In genomic region chr17:59627770-59628171, GRCh38 we compare ENCODE assay signal across 10 cellular contexts. TPM values are rescaled to one million over a fixed set of nuclear protein-coding genes. Genes with fewer than 3 reads are reported as not detected.
DNase-seq lines count a peak whose midpoint lies in the region; ATAC-seq and TF ChIP-seq lines count a peak whose summit lies in the region.
"Had no signal": no experiment of that assay in that cellular context is flagged by ENCODE, and none has a peak within 500 bp of the region (broad histone marks: within the 10 kb centered on the region; RNA-seq: fewer than 3 reads in every experiment).

No MANE protein-coding gene starts in this region.

- H3K9me2 ChIP-seq in SK-N-SH = no peaks in the 10 kb centered on the region

- H3K9ac ChIP-seq in SK-N-SH = no peak overlapping the region

- no peaks in the 10 kb centered on the region for H3K27me3 Mint-ChIP-seq in CD4-positive, alpha-beta memory T cell
- H3K27me3 Mint-ChIP-seq in activated T-helper 17 cell treated with anti-CD3 and anti-CD28 coated beads, Interleukin-2, amount 50 U/mL, for 72 hours = no peaks in the 10 kb centered on the region
- no peaks in the 10 kb centered on the region for H3K27me3 Mint-ChIP-seq in naive B cell

- H3K9me3 ChIP-seq in CD4-positive, alpha-beta memory T cell (ENCODE audit: control insufficient read depth in 1 of 2, low read length in 2 of 2) = no peaks in the 10 kb centered on the region
- H3K9me3 ChIP-seq in suprapubic skin (no peaks in the 10 kb centered on the region), SK-N-SH (no peaks in the 10 kb centered on the region)

- TF ChIP-seq CTCF in suprapubic skin (IDR thresholded peaks at IDR 0.05) (no peak), SK-N-SH (IDR thresholded peaks at IDR 0.05) (no peak)

- 30% methylated on average over 2 of the region's 2 CpGs for WGBS in suprapubic skin
- WGBS in SK-N-SH (ENCODE audit: low lambda C conversion rate) = 74% methylated on average over 2 of the region's 2 CpGs

- peaks cover 7 to 29% of the 10 kb centered on the region in 2 donors for H3K36me3 Mint-ChIP-seq in CD4-positive, alpha-beta memory T cell
- peaks cover 71% of the 10 kb centered on the region for H3K36me3 Mint-ChIP-seq in activated T-helper 17 cell treated with anti-CD3 and anti-CD28 coated beads, Interleukin-2, amount 50 U/mL, for 72 hours (ENCODE audit: low read depth)
- peaks cover 0 to 7% of the 10 kb centered on the region in 2 donors for H3K36me3 Mint-ChIP-seq in naive B cell

- H4K20me1 ChIP-seq in SK-N-SH (ENCODE audit: insufficient read depth) = peaks cover 100% of the 10 kb centered on the region

- POLR2A ChIA-PET in CD4-positive, alpha-beta memory T cell (lab: Charles Lee; ENCODE audit: partially characterized antibody) = interaction anchor here (1.1 kb wide), 1 partner anchor 8 kb away, joined by 3 read pairs; the partner anchor contains the start of gene CLTC
- POLR2A ChIA-PET in SK-N-SH (lab: Yijun Ruan, JAX) = no interaction called here

- H3K4me1 Mint-ChIP-seq in CD4-positive, alpha-beta memory T cell = peaks cover 48 to 86% (median 69%) of the 10 kb centered on the region in 4 donors
- H3K4me1 Mint-ChIP-seq in activated T-helper 17 cell treated with anti-CD3 and anti-CD28 coated beads, Interleukin-2, amount 50 U/mL, for 72 hours = peaks cover 37% of the 10 kb centered on the region
- peaks cover 28 to 85% (median 55%) of the 10 kb centered on the region in 3 donors for H3K4me1 Mint-ChIP-seq in naive B cell

- H3K4me3 ChIP-seq in CD4-positive, alpha-beta memory T cell (ENCODE audit: low read length in 2 of 2) = no peak overlapping the region
- H3K4me3 ChIP-seq in suprapubic skin (no peak overlapping the region), SK-N-SH (ENCODE audit: low read depth in 2 of 2, low read length in 1 of 2) (no peak overlapping the region)

- H3K4me3 Mint-ChIP-seq in CD4-positive, alpha-beta memory T cell = peak overlapping the region in 3 of 8 donors; percentile 0 to 62 (median 0)
- peak overlapping the region; percentile 3 for H3K4me3 Mint-ChIP-seq in activated T-helper 17 cell treated with anti-CD3 and anti-CD28 coated beads, Interleukin-2, amount 50 U/mL, for 72 hours
- H3K4me3 Mint-ChIP-seq in naive B cell = peak overlapping the region; percentile 0 to 83 (median 48)

- H2AFZ ChIP-seq in SK-N-SH (ENCODE audit: low read depth) = no peak overlapping the region

- peaks cover 93% of the 10 kb centered on the region for H3K4me1 ChIP-seq in CD4-positive, alpha-beta memory T cell (ENCODE audit: insufficient read depth, low read length)
- H3K4me1 ChIP-seq in suprapubic skin (peaks cover 61% of the 10 kb centered on the region), SK-N-SH (ENCODE audit: control insufficient read depth in 1 of 2, insufficient read depth in 2 of 2, low read depth in 1 of 2, low read length in 1 of 2) (peaks cover 5 to 7% of the 10 kb centered on the region in 2 experiments; a peak in 2 of 4 replicates)

- CTCF ChIA-PET in CD4-positive, alpha-beta memory T cell (lab: Charles Lee; ENCODE audit: partially characterized antibody) = interaction anchor here (0.9 kb wide), 1 partner anchor 15 kb away, joined by 3 read pairs; no protein-coding TSS in a partner anchor
- CTCF ChIA-PET in SK-N-SH (lab: Yijun Ruan, JAX) = no interaction called here

- no peak for TF ChIP-seq POLR2A in suprapubic skin (IDR thresholded peaks at IDR 0.05)

- intact Hi-C loops in CD4-positive, alpha-beta memory T cell (cut with micrococcal nuclease) = no loop called here

- H3K27ac ChIP-seq in CD4-positive, alpha-beta memory T cell (ENCODE audit: low read depth, low read length) = no peak overlapping the region
- H3K27ac ChIP-seq in suprapubic skin = no peak overlapping the region
- no peak overlapping the region for H3K27ac ChIP-seq in SK-N-SH (ENCODE audit: low read depth in 2 of 2, low read length in 1 of 2)

- no peaks in the 10 kb centered on the region for H3K27me3 ChIP-seq in CD4-positive, alpha-beta memory T cell (ENCODE audit: insufficient read depth, low read length)
- H3K27me3 ChIP-seq in suprapubic skin = no peaks in the 10 kb centered on the region
- H3K27me3 ChIP-seq in SK-N-SH (ENCODE audit: insufficient read depth) = no peaks in the 10 kb centered on the region

- peak overlapping the region in 4 of 7 donors; percentile 12 to 60 (median 39) for H3K27ac Mint-ChIP-seq in CD4-positive, alpha-beta memory T cell
- H3K27ac Mint-ChIP-seq in activated T-helper 17 cell treated with anti-CD3 and anti-CD28 coated beads, Interleukin-2, amount 50 U/mL, for 72 hours = peak overlapping the region; percentile 11
- peak overlapping the region in 4 of 6 donors; percentile 0 to 79 (median 44) for H3K27ac Mint-ChIP-seq in naive B cell

- no peaks in the 10 kb centered on the region for H3K36me3 ChIP-seq in CD4-positive, alpha-beta memory T cell (ENCODE audit: insufficient read depth, low read length)
- no peaks in the 10 kb centered on the region for H3K36me3 ChIP-seq in suprapubic skin
- peaks cover 17 to 71% of the 10 kb centered on the region in 2 experiments for H3K36me3 ChIP-seq in SK-N-SH (replicated peaks in 1 of 2; ENCODE audit: control insufficient read depth in 1 of 2, insufficient read depth in 2 of 2, low read length in 1 of 2)

- H3K9me3 Mint-ChIP-seq in CD4-positive, alpha-beta memory T cell = no peaks in the 10 kb centered on the region
- no peaks in the 10 kb centered on the region for H3K9me3 Mint-ChIP-seq in activated T-helper 17 cell treated with anti-CD3 and anti-CD28 coated beads, Interleukin-2, amount 50 U/mL, for 72 hours
- no peaks in the 10 kb centered on the region for H3K9me3 Mint-ChIP-seq in naive B cell

- TF ChIP-seq EP300 in suprapubic skin (IDR thresholded peaks at IDR 0.05) (no peak), SK-N-SH (IDR thresholded peaks at IDR 0.05; ENCODE audit: borderline replicate concordance in 1 of 2, low read depth in 1 of 2, low read length in 1 of 2) (no peak)

- DNase-seq in CD4-positive, alpha-beta memory T cell = no peak
- DNase-seq in naive B cell = no peak
- no peak for DNase-seq in suprapubic skin (ENCODE audit: low spot score in 2 of 2)
- DNase-seq in UCSD-AML1 (lab: John Stamatoyannopoulos, UW; ENCODE audit: unreplicated experiment) = no peak
- DNase-seq in SK-N-SH = no peak
- no peak for DNase-seq in activated CD4-positive, alpha-beta T cell treated with anti-CD3 and anti-CD28 coated beads for 4 hours
- DNase-seq: NCI-H1105 treated with DMSO at 0.1 percent for 48 hours had no signal

- ATAC-seq in HG02973 (IDR thresholded peaks at IDR 0.05; ENCODE audit: unreplicated experiment) = peak; percentile 37
- ATAC-seq in activated T-helper 17 cell treated with anti-CD3 and anti-CD28 coated beads, Interleukin-2, amount 50 U/mL, for 72 hours (replicated peaks) = peak; percentile 35
- peak; percentile 52 to 62 for ATAC-seq in naive B cell (ENCODE audit: low read depth in 2 of 2)
- ATAC-seq: Panc1 had no signal

- H3K79me2 ChIP-seq in SK-N-SH (ENCODE audit: insufficient read depth) = peaks cover 100% of the 10 kb centered on the region

- no peaks in the 10 kb centered on the region for H3F3A ChIP-seq in SK-N-SH (replicated peaks; ENCODE audit: insufficient read depth)

- no peak for TF ChIP-seq RAD21 in SK-N-SH (IDR thresholded peaks at IDR 0.05; ENCODE audit: low read length)

- H3K4me2 ChIP-seq in SK-N-SH = no peak overlapping the region

TF ChIP-seq in SK-N-SH, 30 proteins besides CTCF, POLR2A, EP300 and RAD21 (continues in another document):
- TF ChIP-seq TEAD4 (IDR thresholded peaks at IDR 0.05; ENCODE audit: borderline replicate concordance, insufficient read depth) (no peak), RXRA (IDR thresholded peaks at IDR 0.05; ENCODE audit: borderline replicate concordance, low read depth) (no peak), NFIC (IDR thresholded peaks at IDR 0.05; ENCODE audit: borderline replicate concordance) (no peak), SMC3 (IDR thresholded peaks at IDR 0.05; ENCODE audit: low read depth, low read length) (no peak), GATA2 (CRISPR knock-in tag; IDR thresholded peaks at IDR 0.05) (no peak), RFX5 (IDR thresholded peaks at IDR 0.05; ENCODE audit: low read length) (no peak), TCF12 (IDR thresholded peaks at IDR 0.05) (no peak), IRF3 (IDR thresholded peaks at IDR 0.05; ENCODE audit: low read depth, low read length) (no peak), ZBTB33 (IDR thresholded peaks at IDR 0.05; ENCODE audit: borderline replicate concordance, low read depth) (no peak), FOXJ3 (CRISPR knock-in tag; IDR thresholded peaks at IDR 0.05) (no peak), JUND (IDR thresholded peaks at IDR 0.05) (no peak)

RNA-seq across cellular contexts. Expression of gene CLTC, which starts 8.1 kb away (rescaled TPM):
- 100 to 1,000 TPM; 115 to 118 TPM for total RNA-seq in CD4-positive, alpha-beta memory T cell
- 10 to 100 TPM; 27.0 to 54.2 TPM for polyA plus RNA-seq in CD4-positive, alpha-beta memory T cell
- 100 to 1,000 TPM; 162 to 200 TPM for total RNA-seq in activated T-helper 17 cell treated with anti-CD3 and anti-CD28 coated beads, Interleukin-2, amount 50 U/mL, for 72 hours
- polyA plus RNA-seq in naive B cell (ENCODE audit: low read depth in 6 of 6) (10 to 100 TPM; 15.5 to 46.8 (median 31.8) TPM), SK-N-SH (2012; rRNA removed) (160 and 217 TPM in 2 replicates)
- 100 to 1,000 TPM in 3 of 4 donors, 10 to 100 TPM in 1; 99.2 to 178 (median 152) TPM for total RNA-seq in suprapubic skin
- polyA plus RNA-seq in SK-N-SH (2012; cell fraction: cytosol; rRNA removed) = 239 and 240 TPM in 2 replicates
- polyA plus RNA-seq in SK-N-SH (2012; cell fraction: nucleus; rRNA removed) = 142 and 257 TPM in 2 replicates
